In genomic region chr16:280991-281659, GRCh38 we compare ENCODE assay signal across 15 cellular contexts.
DNase-seq lines count a peak whose midpoint lies in the region.
"Had no signal": no experiment of that assay in that cellular context is flagged by ENCODE, and none has a peak within 500 bp of the region (broad histone marks: within the 10 kb centered on the region; RNA-seq: fewer than 3 reads in every experiment).

No MANE protein-coding gene starts in this region.

- peaks cover 4% of the 10 kb centered on the region for H3K4me1 ChIP-seq in HAP-1
- H3K4me1 ChIP-seq: foreskin keratinocyte had no signal

- H3K27me3 ChIP-seq in HAP-1 (ENCODE audit: low read depth): no peaks in the 10 kb centered on the region

- peak overlapping the region; percentile 43 for H3K4me3 ChIP-seq in HAP-1
- H3K4me3 ChIP-seq in iPS-18c (ENCODE audit: insufficient read depth, low read depth, low read length): peak overlapping the region; percentile 67
- peak overlapping the region; percentile 38 for H3K4me3 ChIP-seq in skeletal muscle cell (ENCODE audit: low read depth, low read length)

- in situ Hi-C loops in HAP-1 (cut with MboI; ENCODE audit: low sequenced_read_pairs): no loop called here

- no peaks in the 10 kb centered on the region for H3K9me3 ChIP-seq in HAP-1
- H3K9me3 ChIP-seq in iPS-18c (ENCODE audit: control insufficient read depth, insufficient read depth, low read length): no peaks in the 10 kb centered on the region
- H3K9me3 ChIP-seq: prostate gland had no signal

- peaks cover 7% of the 10 kb centered on the region for H3K36me3 ChIP-seq in HAP-1 (replicated peaks)
- H3K36me3 ChIP-seq: prostate gland had no signal

- H3K27ac ChIP-seq in angular gyrus (ENCODE audit: low read depth, low read length): peak overlapping the region; percentile 13
- H3K27ac ChIP-seq: foreskin keratinocyte, KMS-11, prostate gland had no signal

- DNase-seq in HAP-1 (ENCODE audit: low spot score in 2 of 2) (no peak), skeletal muscle cell (ENCODE audit: low read depth) (no peak), foreskin melanocyte (no peak), SKM-1 (lab: John Stamatoyannopoulos, UW; ENCODE audit: unreplicated experiment) (no peak), NCI-H526 treated with DMSO at 0.1 percent for 48 hours (lab: John Stamatoyannopoulos, UW) (no peak)
- DNase-seq: activated CD4-positive, alpha-beta memory T cell treated with anti-CD3 and anti-CD28 coated beads, Interleukin-2, amount 10 ng/mL, durations not matched to agents 7 days and 5 days; activated gamma-delta T cell treated with Interleukin-2 at 50 U/mL for 16 hours; cortex of kidney; foreskin keratinocyte; NCI-H2107; OCI-M1 had no signal
